8 cellular contexts compared by ENCODE assay signal in the genomic region with DNA sequence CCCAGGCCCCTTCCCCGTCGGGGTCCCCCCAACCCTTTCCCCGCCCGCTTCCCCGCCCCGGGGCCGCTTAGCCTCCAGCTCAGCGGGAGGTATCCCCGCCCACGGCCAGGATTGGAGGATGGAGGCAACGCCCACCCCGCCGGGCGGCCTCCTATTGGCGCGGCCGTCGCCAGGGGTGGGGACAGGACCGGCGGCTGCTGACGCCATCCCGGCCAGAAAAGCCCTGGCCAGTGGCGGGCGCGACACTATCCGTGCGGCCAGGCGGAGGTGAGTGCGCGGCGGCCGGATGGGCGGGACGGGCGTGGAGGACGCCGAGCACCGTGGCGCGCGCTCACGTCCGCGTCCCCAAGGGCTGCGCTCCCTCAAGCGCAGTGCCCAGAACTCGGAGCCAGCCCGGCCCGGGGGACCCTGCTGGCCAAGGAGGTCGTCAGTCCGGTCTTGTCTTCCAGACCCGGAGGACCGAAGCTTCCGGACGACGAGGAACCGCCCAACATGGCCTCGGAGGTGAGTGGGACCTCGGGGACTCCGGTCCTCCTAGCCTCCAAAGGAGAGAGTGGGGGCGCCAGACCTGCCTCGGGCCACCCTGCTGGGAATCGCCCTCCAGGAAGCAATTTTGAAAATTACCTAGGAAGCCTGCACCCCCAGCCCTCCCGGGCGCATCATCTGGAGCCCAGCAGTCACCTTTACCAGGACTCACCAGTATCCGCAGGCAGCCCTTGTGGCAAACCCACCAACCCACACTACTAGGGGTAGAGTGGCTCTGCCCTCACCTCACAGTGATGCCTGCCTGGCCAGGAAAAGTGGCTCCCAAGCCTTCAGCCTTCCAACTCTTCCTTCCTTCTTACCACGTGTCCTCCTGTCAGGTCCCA. TPM values are rescaled to one million over a fixed set of nuclear protein-coding genes. Genes with fewer than 3 reads are reported as not detected.
A peak's percentile ranks its signal among the peaks of the same experiment; 100 is the strongest.
DNase-seq lines count a peak whose midpoint lies in the region; ATAC-seq, FAIRE-seq and TF ChIP-seq lines count a peak whose summit lies in the region.

TSS of gene ASL (plus strand) at position 230 of the 869 bp plus-strand sequence. CDS start at position 493, 263 bp downstream.

- H4K20me1 ChIP-seq in keratinocyte (ENCODE audit: control insufficient read depth, extremely low read depth, insufficient read depth, low read length): no peaks in the 10 kb centered on the region

- peak within 1 kb of the TSS; percentile 89 for H2AFZ ChIP-seq in keratinocyte (ENCODE audit: control insufficient read depth, low read length)

- H3K9me3 ChIP-seq in keratinocyte (ENCODE audit: control insufficient read depth, low read depth, low read length): no peaks in the 10 kb centered on the region

- in situ Hi-C loops in GM18951 (cut with MboI; ENCODE audit: low sequenced_read_pairs, unreplicated experiment): no loop called here

- no peak for TF ChIP-seq CTCF in AG09309 (IDR thresholded peaks at IDR 0.05; ENCODE audit: control insufficient read depth, insufficient read depth, low read depth, low read length, missing control alignments)
- TF ChIP-seq CTCF in keratinocyte (optimal IDR thresholded peaks at IDR 0.05 in 1 of 3, IDR thresholded peaks at IDR 0.05 in 1 of 3, conservative IDR thresholded peaks at IDR 0.05 in 1 of 3; ENCODE audit: extremely low read depth in 1 of 3, insufficient read depth in 2 of 3, low read length in 3 of 3): no peak

- peaks cover 0 to 1% of the 10 kb centered on the region in 2 experiments for H3K36me3 ChIP-seq in keratinocyte (ENCODE audit: control insufficient read depth in 2 of 2, extremely low read depth in 1 of 2, insufficient read depth in 2 of 2, low read length in 2 of 2)

- TF ChIP-seq POLR2A in GM18951 (IDR thresholded peaks at IDR 0.05; ENCODE audit: extremely low read depth, insufficient read depth, insufficient read length): peak; percentile 94

- H3K27ac ChIP-seq in keratinocyte (ENCODE audit: control insufficient read depth, insufficient read depth, low read length): peak within 1 kb of the TSS; percentile 47

- dilution Hi-C loops in keratinocyte (cut with MboI; ENCODE audit: extremely low pct_ligation_motif_present, low sequenced_read_pairs): no loop called here

- H3K4me1 ChIP-seq in keratinocyte (ENCODE audit: control insufficient read depth, extremely low read depth, insufficient read depth, low read length): peaks cover 12% of the 10 kb centered on the region

- H3K9me1 ChIP-seq in keratinocyte (ENCODE audit: control insufficient read depth, extremely low read depth, insufficient read depth, low read length): no peaks in the 10 kb centered on the region

- FAIRE-seq in keratinocyte (lab: Jason Lieb, UNC): no peak

- no peak for DNase-seq in AG09309 (ENCODE audit: low read depth)
- peak; percentile 67 to 91 for DNase-seq in NCI-H446 (lab: John Stamatoyannopoulos, UW)
- peak; percentile 93 for DNase-seq in activated CD4-positive, CD25-positive, alpha-beta regulatory T cell treated with anti-CD3 and anti-CD28 coated beads, Interleukin-2, amount 50 U/mL, for 72 hours
- peak; percentile 94 for DNase-seq in cerebellar cortex (ENCODE audit: low spot score)
- DNase-seq in keratinocyte (ENCODE audit: low read depth, low spot score): peak; percentile 32
- peak; percentile 70 to 89 (median 84) for DNase-seq in stimulated activated CD4-positive, alpha-beta T cell treated with anti-CD3 and anti-CD28 coated beads, Interleukin-12 subunit alpha, Interleukin-12 subunit beta, amount 100 ng/mL, for 48 hours (ENCODE audit: low read depth in 2 of 3, low spot score in 1 of 3)

- peaks cover 11% of the 10 kb centered on the region for H3K79me2 ChIP-seq in keratinocyte (ENCODE audit: control insufficient read depth, insufficient read depth, low read length)

- peak; percentile 98 for ATAC-seq in HG03175 (IDR thresholded peaks at IDR 0.05; ENCODE audit: unreplicated experiment)

- peak within 1 kb of the TSS; percentile 95 for H3K4me2 ChIP-seq in keratinocyte (ENCODE audit: control insufficient read depth, extremely low read depth, insufficient read depth, low read depth, low read length)

- peak within 1 kb of the TSS; percentile 87 for H3K4me3 ChIP-seq in AG09309 (ENCODE audit: control insufficient read depth, low read depth, low read length)
- H3K4me3 ChIP-seq in keratinocyte (ENCODE audit: control insufficient read depth in 2 of 3, extremely low read depth in 1 of 3, insufficient read depth in 2 of 3, low read depth in 1 of 3, low read length in 3 of 3): peak within 1 kb of the TSS; percentile 79 to 94 (median 91)

- no peaks in the 10 kb centered on the region for H3K27me3 ChIP-seq in keratinocyte (ENCODE audit: control insufficient read depth, extremely low read depth, insufficient read depth, low read length)

- peak within 1 kb of the TSS; percentile 76 for H3K9ac ChIP-seq in keratinocyte (ENCODE audit: control insufficient read depth, extremely low read depth, insufficient read depth, low read length)

RNA-seq across cellular contexts. Expression of gene ASL, which starts in this region (rescaled TPM):
- polyA plus RNA-seq in keratinocyte: 24.4 to 34.8 TPM (median 27.8 TPM) in 3 replicates
- 20.4 TPM for polyA plus RNA-seq in keratinocyte (2011; ENCODE audit: low read depth)
- 14.3 and 23.5 TPM in 2 replicates for polyA plus RNA-seq in keratinocyte (2011; cell fraction: cytosol; rRNA removed)
- 30.1 and 33.0 TPM in 2 replicates for polyA plus RNA-seq in keratinocyte (2011; cell fraction: nucleus; rRNA removed)
- polyA plus RNA-seq in keratinocyte (2012; ENCODE audit: low replicate concordance): 20.7 and 32.5 TPM in 2 replicates
- polyA minus RNA-seq in keratinocyte: 18.3 to 31.6 TPM (median 25.1 TPM) in 3 replicates
- 23.6 TPM for polyA minus RNA-seq in keratinocyte (2011; cell fraction: cytosol; rRNA and poly(A)+ RNA removed)
- polyA minus RNA-seq in keratinocyte (2011; cell fraction: nucleus; rRNA and poly(A)+ RNA removed): 15.6 and 16.4 TPM in 2 replicates
